ENCODE assay signal across 8 cellular contexts in genomic region chr21:45330075-45330781, GRCh38. TPM values are rescaled to one million over a fixed set of nuclear protein-coding genes. Genes with fewer than 3 reads are reported as not detected.
A peak's percentile ranks its signal among the peaks of the same experiment; 100 is the strongest.
DNase-seq lines count a peak whose midpoint lies in the region; ATAC-seq and TF ChIP-seq lines count a peak whose summit lies in the region.

No MANE protein-coding gene starts in this region.

- H3K36me3 ChIP-seq in RWPE2 (ENCODE audit: low read depth) (no peaks in the 10 kb centered on the region), heart right ventricle (no peaks in the 10 kb centered on the region), sigmoid colon (no peaks in the 10 kb centered on the region)

- H3K4me1 Mint-ChIP-seq in activated T-cell treated with anti-CD3 and anti-CD28 coated beads, Interleukin-2, amount 50 U/mL, for 24 hours (ENCODE audit: low read depth), result peaks cover 2% of the 10 kb centered on the region

- no peak overlapping the region for H3K4me3 Mint-ChIP-seq in activated T-cell treated with anti-CD3 and anti-CD28 coated beads, Interleukin-2, amount 50 U/mL, for 24 hours

- no peak for TF ChIP-seq POLR2A in sigmoid colon (IDR thresholded peaks at IDR 0.05)

- DNase-seq in H4 (ENCODE audit: low spot score), result peak; percentile 91
- peak; percentile 71 for DNase-seq in RWPE2 (ENCODE audit: low spot score)
- DNase-seq in heart right ventricle, result no peak
- DNase-seq in sigmoid colon, result peak; percentile 81
- no peak for DNase-seq in nucleus accumbens (lab: John Stamatoyannopoulos, UW)
- no peak for DNase-seq in activated CD4-positive, alpha-beta T cell treated with anti-CD3 and anti-CD28 coated beads, Interleukin-2, amount 50 U/mL, for 4 hours
- no peak for DNase-seq in activated T-cell treated with anti-CD3 and anti-CD28 coated beads, Interleukin-2, amount 50 U/mL, for 24 hours

- H3K27ac Mint-ChIP-seq in activated T-cell treated with anti-CD3 and anti-CD28 coated beads, Interleukin-2, amount 50 U/mL, for 24 hours, result no peak overlapping the region

- no peaks in the 10 kb centered on the region for H3K27me3 Mint-ChIP-seq in activated T-cell treated with anti-CD3 and anti-CD28 coated beads, Interleukin-2, amount 50 U/mL, for 24 hours

- no peak for TF ChIP-seq EP300 in sigmoid colon (IDR thresholded peaks at IDR 0.05)

- TF ChIP-seq CTCF in RWPE2 (IDR thresholded peaks at IDR 0.05; ENCODE audit: poor library complexity, severe bottlenecking), result no peak
- TF ChIP-seq CTCF in heart right ventricle (IDR thresholded peaks at IDR 0.05), result no peak
- TF ChIP-seq CTCF in sigmoid colon (IDR thresholded peaks at IDR 0.05), result no peak

- H3K4me1 ChIP-seq in RWPE2 (ENCODE audit: insufficient read depth, poor library complexity, severe bottlenecking) (peaks cover 29% of the 10 kb centered on the region), heart right ventricle (peaks cover 0 to 12% (median 0%) of the 10 kb centered on the region in 9 donors), sigmoid colon (peaks cover 0 to 24% (median 18%) of the 10 kb centered on the region in 4 donors)

- H3K9me3 Mint-ChIP-seq in activated T-cell treated with anti-CD3 and anti-CD28 coated beads, Interleukin-2, amount 50 U/mL, for 24 hours, result no peaks in the 10 kb centered on the region

- no peak overlapping the region for H3K4me3 ChIP-seq in RWPE2 (ENCODE audit: severe bottlenecking)
- no peak overlapping the region for H3K4me3 ChIP-seq in heart right ventricle
- H3K4me3 ChIP-seq in sigmoid colon, result no peak overlapping the region

- H3K9me3 ChIP-seq in RWPE2 (ENCODE audit: severe bottlenecking) (no peaks in the 10 kb centered on the region), heart right ventricle (no peaks in the 10 kb centered on the region), sigmoid colon (no peaks in the 10 kb centered on the region)

- no peaks in the 10 kb centered on the region for H3K36me3 Mint-ChIP-seq in activated T-cell treated with anti-CD3 and anti-CD28 coated beads, Interleukin-2, amount 50 U/mL, for 24 hours (ENCODE audit: low read depth)

- ATAC-seq in RWPE2 (ENCODE audit: low read depth), result peak; percentile 79
- ATAC-seq in heart right ventricle, result peak in 5 of 8 donors; percentile 8 to 47 (median 23)
- no peak for ATAC-seq in GM21367 (IDR thresholded peaks at IDR 0.05; ENCODE audit: unreplicated experiment)

- H3K27ac ChIP-seq in RWPE2 (ENCODE audit: poor library complexity, severe bottlenecking), result peak overlapping the region; percentile 56
- H3K27ac ChIP-seq in heart right ventricle, result peak overlapping the region in 1 of 10 donors; percentile 31
- peak overlapping the region; percentile 63 to 80 (median 72) for H3K27ac ChIP-seq in sigmoid colon

- intact Hi-C loops in heart right ventricle (cut with DNase I) (no loop called here), sigmoid colon (cut with DNase I) (no loop called here)

- H3K27me3 ChIP-seq in RWPE2 (ENCODE audit: insufficient read depth, poor library complexity, severe bottlenecking) (no peaks in the 10 kb centered on the region), heart right ventricle (no peaks in the 10 kb centered on the region), sigmoid colon (no peaks in the 10 kb centered on the region)

- WGBS in heart right ventricle, 2 donors, result 57% methylated on average over 15 of the region's 15 CpGs
- 14 to 54% methylated on average over 15 of the region's 15 CpGs for WGBS in sigmoid colon, 2 donors

RNA-seq across cellular contexts. Expression of gene POFUT2, which starts 42.5 kb away (rescaled TPM):
- total RNA-seq in H4 (2014; rRNA removed; shearing (Covaris generic)), result 27.7 and 28.7 TPM in 2 replicates
- total RNA-seq in heart right ventricle (10 to 100 TPM; 12.7 to 20.4 (median 16.3) TPM), sigmoid colon (10 to 100 TPM; 13.0 to 31.3 (median 20.9) TPM)
- polyA plus RNA-seq in heart right ventricle (10 to 100 TPM; 18.9 to 20.6 TPM), sigmoid colon (10 to 100 TPM in 1 of 3 donors, 1 to 10 TPM in 2; 2.5 to 21.6 (median 3.0) TPM)

Comparison
In these comparisons a context has a peak if more than half of its experiments do, and no peak if none do; other contexts are left out.
1. DNase-seq: peak in H4 (single experiment), RWPE2 (single experiment) and sigmoid colon (single experiment); none in heart right ventricle (0 of 2), nucleus accumbens (0 of 56), activated CD4-positive, alpha-beta T cell treated with anti-CD3 and anti-CD28 coated beads, Interleukin-2, amount 50 U/mL, for 4 hours (0 of 2) and activated T-cell treated with anti-CD3 and anti-CD28 coated beads, Interleukin-2, amount 50 U/mL, for 24 hours (single experiment).